13 cellular contexts compared by ENCODE assay signal in genomic region chr9:110573305-110573704, GRCh38.
"Had no signal": no experiment of that assay in that cellular context is flagged by ENCODE, and none has a peak within 500 bp of the region (broad histone marks: within the 10 kb centered on the region; RNA-seq: fewer than 3 reads in every experiment).

No MANE protein-coding gene starts in this region.

- DNase-seq: effector memory CD8-positive, alpha-beta T cell; gastrocnemius medialis; heart right ventricle; left ventricle myocardium inferior; lower lobe of right lung; naive B cell; occipital lobe; pancreas; right cardiac atrium; small intestine; stimulated activated CD4-positive, alpha-beta T cell treated with anti-CD3 and anti-CD28 coated beads, Interleukin-2, amount 100 ng/mL, for 48 hours; stimulated activated naive CD4-positive, alpha-beta T cell treated with Interleukin-2 at 50 U/mL for 16 hours had no signal

- FAIRE-seq: keratinocyte, pancreas, small intestine had no signal
